Comparison of ENCODE assay signal across 19 cellular contexts in genomic region chr9:631596-631995, GRCh38.
A peak's percentile ranks its signal among the peaks of the same experiment; 100 is the strongest.
DNase-seq lines count a peak whose midpoint lies in the region; ATAC-seq and TF ChIP-seq lines count a peak whose summit lies in the region.
"Had no signal": no experiment of that assay in that cellular context is flagged by ENCODE, and none has a peak within 500 bp of the region (broad histone marks: within the 10 kb centered on the region; RNA-seq: fewer than 3 reads in every experiment).

No MANE protein-coding gene starts in this region.

- CTCF ChIA-PET in mammary epithelial cell (lab: Charles Lee; ENCODE audit: low non-redundant PET) = no interaction called here
- CTCF ChIA-PET in activated CD4-positive, alpha-beta memory T cell treated with anti-CD3 and anti-CD28 coated beads for 36 hours (lab: Charles Lee) = no interaction called here

- no peaks in the 10 kb centered on the region for H3K36me3 ChIP-seq in mammary epithelial cell (ENCODE audit: insufficient read depth, low read length)

- H3K4me3 ChIP-seq in mammary epithelial cell (replicated peaks in 1 of 3; ENCODE audit: insufficient read depth in 1 of 3, low read depth in 2 of 3, low read length in 3 of 3) = no peak overlapping the region
- H3K4me3 ChIP-seq: heart left ventricle had no signal

- H3K4me3 Mint-ChIP-seq in activated CD4-positive, alpha-beta memory T cell treated with anti-CD3 and anti-CD28 coated beads for 36 hours = no peak overlapping the region
- H3K4me3 Mint-ChIP-seq: nephron, WTC11 had no signal

- H3K9me3 Mint-ChIP-seq in activated CD4-positive, alpha-beta memory T cell treated with anti-CD3 and anti-CD28 coated beads for 36 hours = peaks cover 3% of the 10 kb centered on the region

- H2AFZ ChIP-seq in mammary epithelial cell (ENCODE audit: low read depth, low read length) = no peak overlapping the region

- intact Hi-C loops in mammary epithelial cell (cut with micrococcal nuclease) = no loop called here
- intact Hi-C loops in activated CD4-positive, alpha-beta memory T cell treated with anti-CD3 and anti-CD28 coated beads for 36 hours (cut with micrococcal nuclease) = loop anchor here (10.0 kb wide), 1 partner anchor 357 kb away; no protein-coding TSS in a partner anchor

- POLR2A ChIA-PET in activated CD4-positive, alpha-beta memory T cell treated with anti-CD3 and anti-CD28 coated beads for 36 hours (lab: Charles Lee) = no interaction called here

- DNase-seq in A172 (ENCODE audit: low spot score) (peak; percentile 50), EH (ENCODE audit: low read depth) (peak; percentile 43), RPMI7951 (ENCODE audit: low read depth) (peak; percentile 86), mammary epithelial cell (peak; percentile 74), NCI-H1105 (lab: John Stamatoyannopoulos, UW) (no peak), HuH-7 (ENCODE audit: low spot score) (no peak)
- no peak for DNase-seq in activated CD4-positive, alpha-beta memory T cell treated with anti-CD3 and anti-CD28 coated beads for 36 hours
- DNase-seq: activated T-cell treated with anti-CD3 and anti-CD28 coated beads, Interleukin-2, amount 50 U/mL, for 1 hour; caudate nucleus; heart left ventricle; NCI-H1694; NCI-H748 treated with DMSO at 0.1 percent for 48 hours; right cardiac atrium; SHP77 treated with DMSO at 0.1 percent for 48 hours; stimulated activated naive CD4-positive, alpha-beta T cell treated with Interleukin-2 at 50 U/mL for 16 hours had no signal

- H3K36me3 Mint-ChIP-seq in activated CD4-positive, alpha-beta memory T cell treated with anti-CD3 and anti-CD28 coated beads for 36 hours = no peaks in the 10 kb centered on the region

- peaks cover 25% of the 10 kb centered on the region for H3K4me1 Mint-ChIP-seq in activated CD4-positive, alpha-beta memory T cell treated with anti-CD3 and anti-CD28 coated beads for 36 hours (ENCODE audit: low read depth)

- no peaks in the 10 kb centered on the region for H3K9me3 ChIP-seq in mammary epithelial cell (replicated peaks; ENCODE audit: insufficient read depth, low read length)

- no peak overlapping the region for H3K27ac Mint-ChIP-seq in activated CD4-positive, alpha-beta memory T cell treated with anti-CD3 and anti-CD28 coated beads for 36 hours
- H3K27ac Mint-ChIP-seq: nephron, WTC11 had no signal

- WGBS in mammary epithelial cell (ENCODE audit: low coverage, missing lambda C conversion rate) = 9% methylated on average over 1 of the region's 1 CpG

- dilution Hi-C loops in mammary epithelial cell (cut with HindIII; ENCODE audit: low sequenced_read_pairs) = no loop called here

- peak overlapping the region; percentile 26 for H3K4me2 ChIP-seq in mammary epithelial cell (ENCODE audit: insufficient read depth, low read depth, low read length)

- no peaks in the 10 kb centered on the region for H4K20me1 ChIP-seq in mammary epithelial cell (ENCODE audit: insufficient read depth, low read length)

- ATAC-seq in HG03280 (IDR thresholded peaks at IDR 0.05; ENCODE audit: unreplicated experiment) = no peak
- ATAC-seq: heart left ventricle, right cardiac atrium, WTC11 had no signal

- no TSS peak for BruUV-seq in mammary epithelial cell (replicated peaks; lab: Mats Ljungman, UMichigan)

- H3K9ac ChIP-seq in mammary epithelial cell (ENCODE audit: insufficient read depth, low read length) = no peak overlapping the region

- H3K4me1 ChIP-seq in mammary epithelial cell (ENCODE audit: insufficient read depth, low read length) = peaks cover 14% of the 10 kb centered on the region

- no peaks in the 10 kb centered on the region for H3K27me3 ChIP-seq in mammary epithelial cell (ENCODE audit: insufficient read depth, low read length)
- H3K27me3 ChIP-seq: heart left ventricle had no signal

- peak overlapping the region; percentile 16 for H3K27ac ChIP-seq in mammary epithelial cell (ENCODE audit: insufficient read depth, low read depth, low read length)
- H3K27ac ChIP-seq: C4-2B, heart left ventricle had no signal

- no peaks in the 10 kb centered on the region for H3K27me3 Mint-ChIP-seq in activated CD4-positive, alpha-beta memory T cell treated with anti-CD3 and anti-CD28 coated beads for 36 hours

- H3K79me2 ChIP-seq in mammary epithelial cell (ENCODE audit: insufficient read depth, low read length) = peaks cover 3% of the 10 kb centered on the region

- in situ Hi-C loops in mammary epithelial cell (cut with MboI; ENCODE audit: low sequenced_read_pairs in 2 of 2) = no loop called here

- no peak for TF ChIP-seq CTCF in mammary epithelial cell (conservative IDR thresholded peaks at IDR 0.05 in 1 of 2, IDR thresholded peaks at IDR 0.05 in 1 of 2; ENCODE audit: extremely low read depth in 1 of 2, insufficient read depth in 1 of 2, low read depth in 1 of 2, low read length in 2 of 2)

Comparison
In these comparisons a context has a peak if more than half of its experiments do, and no peak if none do; other contexts are left out.
1. DNase-seq: peak in A172 (single experiment), EH (single experiment), RPMI7951 (single experiment) and mammary epithelial cell (single experiment); none in activated CD4-positive, alpha-beta memory T cell treated with anti-CD3 and anti-CD28 coated beads for 36 hours (single experiment), NCI-H1105 (single experiment) and HuH-7 (single experiment).